ENCODE assay signal across 8 cellular contexts in genomic region chrX:30388325-30388724, GRCh38.
"Had no signal": no experiment of that assay in that cellular context is flagged by ENCODE, and none has a peak within 500 bp of the region (broad histone marks: within the 10 kb centered on the region; RNA-seq: fewer than 3 reads in every experiment).

No MANE protein-coding gene starts in this region.

- H3K4me3 ChIP-seq: GM23248, HAP-1 had no signal

- H3K9me3 ChIP-seq: HAP-1 had no signal

- DNase-seq: GM23248, GOT3, H7, HFFc6, KG1 had no signal

- H3K36me3 ChIP-seq: HAP-1 had no signal

- H2AFZ ChIP-seq: GM23248 had no signal

- H3K9ac ChIP-seq: GM23248 had no signal

- H3K27ac ChIP-seq: GM23248, HL-60 had no signal

- ATAC-seq: HCT116 had no signal
